ENCODE assay signal across 1 cellular context in genomic region chr1:173862146-173862768, GRCh38.
TF ChIP-seq lines count a peak whose summit lies in the region.

No MANE protein-coding gene starts in this region.

TF ChIP-seq in PFSK-1, 5 proteins besides CTCF, POLR2A, EP300 and RAD21 (continued from another document):
- peak; percentile 66; the same call in 1 of the 2 replicates for TF ChIP-seq SIN3A (IDR thresholded peaks at IDR 0.05; ENCODE audit: borderline replicate concordance, insufficient read depth, low read length)
